ENCODE assay signal across 1 cellular context in the genomic region with DNA sequence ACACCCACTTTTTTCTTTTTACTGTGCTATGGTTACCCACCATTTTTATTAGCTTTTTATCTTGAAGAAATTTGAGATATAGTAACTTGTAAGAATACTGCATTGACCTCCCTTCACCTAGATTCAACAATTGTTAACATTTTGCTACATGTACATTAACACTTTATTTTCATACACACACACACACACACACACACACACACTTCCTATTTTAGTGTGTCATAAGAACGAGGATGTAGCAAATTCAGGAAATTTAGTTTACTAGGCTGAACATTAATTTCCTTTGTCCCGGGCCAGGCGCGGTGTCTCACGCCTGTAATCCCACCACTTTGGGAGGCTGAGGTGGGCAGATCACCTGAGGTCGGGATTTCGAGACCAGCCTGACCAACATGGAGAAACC.
TF ChIP-seq lines count a peak whose summit lies in the region.

No MANE protein-coding gene starts in this region.

TF ChIP-seq in K562, 482 proteins besides CTCF, POLR2A, EP300 and RAD21 (continued from another document):
- TF ChIP-seq, protein P1, sequence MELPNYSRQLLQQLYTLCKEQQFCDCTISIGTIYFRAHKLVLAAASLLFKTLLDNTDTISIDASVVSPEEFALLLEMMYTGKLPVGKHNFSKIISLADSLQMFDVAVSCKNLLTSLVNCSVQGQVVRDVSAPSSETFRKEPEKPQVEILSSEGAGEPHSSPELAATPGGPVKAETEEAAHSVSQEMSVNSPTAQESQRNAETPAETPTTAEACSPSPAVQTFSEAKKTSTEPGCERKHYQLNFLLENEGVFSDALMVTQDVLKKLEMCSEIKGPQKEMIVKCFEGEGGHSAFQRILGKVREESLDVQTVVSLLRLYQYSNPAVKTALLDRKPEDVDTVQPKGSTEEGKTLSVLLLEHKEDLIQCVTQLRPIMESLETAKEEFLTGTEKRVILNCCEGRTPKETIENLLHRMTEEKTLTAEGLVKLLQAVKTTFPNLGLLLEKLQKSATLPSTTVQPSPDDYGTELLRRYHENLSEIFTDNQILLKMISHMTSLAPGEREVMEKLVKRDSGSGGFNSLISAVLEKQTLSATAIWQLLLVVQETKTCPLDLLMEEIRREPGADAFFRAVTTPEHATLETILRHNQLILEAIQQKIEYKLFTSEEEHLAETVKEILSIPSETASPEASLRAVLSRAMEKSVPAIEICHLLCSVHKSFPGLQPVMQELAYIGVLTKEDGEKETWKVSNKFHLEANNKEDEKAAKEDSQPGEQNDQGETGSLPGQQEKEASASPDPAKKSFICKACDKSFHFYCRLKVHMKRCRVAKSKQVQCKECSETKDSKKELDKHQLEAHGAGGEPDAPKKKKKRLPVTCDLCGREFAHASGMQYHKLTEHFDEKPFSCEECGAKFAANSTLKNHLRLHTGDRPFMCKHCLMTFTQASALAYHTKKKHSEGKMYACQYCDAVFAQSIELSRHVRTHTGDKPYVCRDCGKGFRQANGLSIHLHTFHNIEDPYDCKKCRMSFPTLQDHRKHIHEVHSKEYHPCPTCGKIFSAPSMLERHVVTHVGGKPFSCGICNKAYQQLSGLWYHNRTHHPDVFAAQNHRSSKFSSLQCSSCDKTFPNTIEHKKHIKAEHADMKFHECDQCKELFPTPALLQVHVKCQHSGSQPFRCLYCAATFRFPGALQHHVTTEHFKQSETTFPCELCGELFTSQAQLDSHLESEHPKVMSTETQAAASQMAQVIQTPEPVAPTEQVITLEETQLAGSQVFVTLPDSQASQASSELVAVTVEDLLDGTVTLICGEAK (IDR thresholded peaks at IDR 0.05), result no peak
- TF ChIP-seq, protein P1 (CRISPR knock-in tag; IDR thresholded peaks at IDR 0.05), result no peak
- TF ChIP-seq ZNF124 (CRISPR knock-in tag; IDR thresholded peaks at IDR 0.05), result no peak
- TF ChIP-seq ZNF311 (CRISPR knock-in tag; IDR thresholded peaks at IDR 0.05), result no peak
